In the genomic region with DNA sequence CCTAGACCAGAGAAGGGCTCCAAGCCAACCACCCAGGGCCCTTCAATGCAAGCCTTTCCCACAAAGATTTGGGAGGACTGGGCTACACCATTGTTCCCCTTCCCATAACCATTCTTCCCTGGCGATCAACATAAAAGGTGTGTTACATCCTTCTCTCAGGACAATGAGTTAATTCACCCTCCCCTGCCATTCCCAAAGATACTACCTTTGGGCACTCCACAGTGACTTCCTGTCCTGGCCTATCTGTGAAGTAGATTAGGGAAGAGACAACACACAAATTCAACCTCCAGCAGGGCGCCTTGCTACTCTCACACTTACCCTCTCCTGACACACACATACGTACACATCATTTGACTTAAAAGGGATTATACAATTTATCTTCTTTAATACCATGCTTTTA, we compare ENCODE assay signal across 1 cellular context.
TF ChIP-seq lines count a peak whose summit lies in the region.

No MANE protein-coding gene starts in this region.

TF ChIP-seq in K562, 482 proteins besides CTCF, POLR2A, EP300 and RAD21:
- no peak for TF ChIP-seq MTA2 (IDR thresholded peaks at IDR 0.05; ENCODE audit: low read depth)
- no peak for TF ChIP-seq IFI16 (CRISPR knock-in tag; IDR thresholded peaks at IDR 0.05)
- TF ChIP-seq NCOA4 (IDR thresholded peaks at IDR 0.05; ENCODE audit: partially characterized antibody) = no peak
- no peak for TF ChIP-seq ESRRA (IDR thresholded peaks at IDR 0.05; ENCODE audit: borderline replicate concordance, low read depth)
- no peak for TF ChIP-seq ZNF589 (CRISPR knock-in tag; IDR thresholded peaks at IDR 0.05; ENCODE audit: low read depth)
- TF ChIP-seq TEAD4 (IDR thresholded peaks at IDR 0.05; ENCODE audit: low read length) = no peak
- TF ChIP-seq TEAD4 (CRISPR knock-in tag; IDR thresholded peaks at IDR 0.05; ENCODE audit: borderline replicate concordance) = no peak
- no peak for TF ChIP-seq ZNF584 (CRISPR knock-in tag; IDR thresholded peaks at IDR 0.05; ENCODE audit: low read depth)
- TF ChIP-seq CHCHD3 (CRISPR knock-in tag; IDR thresholded peaks at IDR 0.05) = no peak
- no peak for TF ChIP-seq ZNF165 (CRISPR knock-in tag; IDR thresholded peaks at IDR 0.05; ENCODE audit: borderline replicate concordance)
- TF ChIP-seq ETV1 (tag; conservative IDR thresholded peaks at IDR 0.05; ENCODE audit: low read depth) = no peak
- TF ChIP-seq, protein P1, sequence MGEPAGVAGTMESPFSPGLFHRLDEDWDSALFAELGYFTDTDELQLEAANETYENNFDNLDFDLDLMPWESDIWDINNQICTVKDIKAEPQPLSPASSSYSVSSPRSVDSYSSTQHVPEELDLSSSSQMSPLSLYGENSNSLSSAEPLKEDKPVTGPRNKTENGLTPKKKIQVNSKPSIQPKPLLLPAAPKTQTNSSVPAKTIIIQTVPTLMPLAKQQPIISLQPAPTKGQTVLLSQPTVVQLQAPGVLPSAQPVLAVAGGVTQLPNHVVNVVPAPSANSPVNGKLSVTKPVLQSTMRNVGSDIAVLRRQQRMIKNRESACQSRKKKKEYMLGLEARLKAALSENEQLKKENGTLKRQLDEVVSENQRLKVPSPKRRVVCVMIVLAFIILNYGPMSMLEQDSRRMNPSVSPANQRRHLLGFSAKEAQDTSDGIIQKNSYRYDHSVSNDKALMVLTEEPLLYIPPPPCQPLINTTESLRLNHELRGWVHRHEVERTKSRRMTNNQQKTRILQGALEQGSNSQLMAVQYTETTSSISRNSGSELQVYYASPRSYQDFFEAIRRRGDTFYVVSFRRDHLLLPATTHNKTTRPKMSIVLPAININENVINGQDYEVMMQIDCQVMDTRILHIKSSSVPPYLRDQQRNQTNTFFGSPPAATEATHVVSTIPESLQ (CRISPR knock-in tag; IDR thresholded peaks at IDR 0.05) = no peak
- TF ChIP-seq, protein P2, sequence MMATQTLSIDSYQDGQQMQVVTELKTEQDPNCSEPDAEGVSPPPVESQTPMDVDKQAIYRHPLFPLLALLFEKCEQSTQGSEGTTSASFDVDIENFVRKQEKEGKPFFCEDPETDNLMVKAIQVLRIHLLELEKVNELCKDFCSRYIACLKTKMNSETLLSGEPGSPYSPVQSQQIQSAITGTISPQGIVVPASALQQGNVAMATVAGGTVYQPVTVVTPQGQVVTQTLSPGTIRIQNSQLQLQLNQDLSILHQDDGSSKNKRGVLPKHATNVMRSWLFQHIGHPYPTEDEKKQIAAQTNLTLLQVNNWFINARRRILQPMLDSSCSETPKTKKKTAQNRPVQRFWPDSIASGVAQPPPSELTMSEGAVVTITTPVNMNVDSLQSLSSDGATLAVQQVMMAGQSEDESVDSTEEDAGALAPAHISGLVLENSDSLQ (IDR thresholded peaks at IDR 0.05) = no peak
- TF ChIP-seq ZNF263 (CRISPR knock-in tag; IDR thresholded peaks at IDR 0.05; ENCODE audit: borderline replicate concordance) = no peak
- TF ChIP-seq RFX1 (IDR thresholded peaks at IDR 0.05) = no peak
- no peak for TF ChIP-seq ZNF586 (CRISPR knock-in tag; conservative IDR thresholded peaks at IDR 0.05)
